Comparison of ENCODE assay signal across 27 cellular contexts in genomic region chr21:27646691-27647090, GRCh38.
"Had no signal": no experiment of that assay in that cellular context is flagged by ENCODE, and none has a peak within 500 bp of the region (broad histone marks: within the 10 kb centered on the region; RNA-seq: fewer than 3 reads in every experiment).

No MANE protein-coding gene starts in this region.

- H3K4me1 ChIP-seq: adrenal gland, ascending aorta, breast epithelium, gastroesophageal sphincter, lower lobe of right lung, right lobe of liver, uterus had no signal

- DNase-seq: activated CD8-positive, alpha-beta memory T cell treated with anti-CD3 and anti-CD28 coated beads for 24 hours; activated CD8-positive, alpha-beta memory T cell treated with anti-CD3 and anti-CD28 coated beads, Interleukin-2, amount 50 U/mL, for 4 hours; activated T-cell treated with anti-CD3 and anti-CD28 coated beads, Interleukin-2, amount 50 U/mL, for 24 hours; adrenal gland; cerebellar nuclear complex; head of caudate nucleus; islet precursor cell; lower lobe of right lung; naive thymus-derived CD4-positive, alpha-beta T cell; occipital lobe; posterior cingulate gyrus; right lobe of liver; stimulated activated CD4-positive, alpha-beta T cell treated with anti-CD3 and anti-CD28 coated beads, Interleukin-2, amount 100 ng/mL, for 48 hours; stimulated activated CD8-positive, alpha-beta memory T cell treated with anti-CD3 and anti-CD28 coated beads, Interleukin-4, amount 100 ng/mL, for 48 hours; stimulated activated naive B cell treated with anti-CD40 and anti-IgM and Interleukin-4, amounts not matched to agents 10 μg/mL and 1 μg/mL and 100 μg/mL, for 72 hours; trophoblast cell; uterus had no signal

- H3K27me3 ChIP-seq: adrenal gland, ascending aorta, breast epithelium, gastroesophageal sphincter, right lobe of liver, uterus had no signal

- H3K4me3 ChIP-seq: adrenal gland, ascending aorta, breast epithelium, coronary artery, gastroesophageal sphincter, lower lobe of right lung, right lobe of liver, uterus had no signal

- H3K27me3 Mint-ChIP-seq: activated naive CD8-positive, alpha-beta T cell; activated T-cell treated with anti-CD3 and anti-CD28 coated beads, Interleukin-2, amount 50 U/mL, for 24 hours; activated T-helper 17 cell treated with anti-CD3 and anti-CD28 coated beads, Interleukin-2, amount 50 U/mL, for 72 hours; stimulated activated naive B cell treated with anti-CD40 and anti-IgM and Interleukin-4, amounts not matched to agents 10 μg/mL and 1 μg/mL and 100 μg/mL, for 72 hours had no signal

- H3K36me3 ChIP-seq: adrenal gland, ascending aorta, breast epithelium, gastroesophageal sphincter, lower lobe of right lung, right lobe of liver, uterus had no signal

- H3K27ac ChIP-seq: adrenal gland, ascending aorta, breast epithelium, coronary artery, gastroesophageal sphincter, lower lobe of right lung, right lobe of liver, uterus had no signal

- H3K36me3 Mint-ChIP-seq: activated naive CD8-positive, alpha-beta T cell; naive thymus-derived CD4-positive, alpha-beta T cell; stimulated activated naive B cell treated with anti-CD40 and anti-IgM and Interleukin-4, amounts not matched to agents 10 μg/mL and 1 μg/mL and 100 μg/mL, for 72 hours had no signal

- H3K4me3 Mint-ChIP-seq: activated naive CD8-positive, alpha-beta T cell; activated T-cell treated with anti-CD3 and anti-CD28 coated beads, Interleukin-2, amount 50 U/mL, for 24 hours; activated T-helper 17 cell treated with anti-CD3 and anti-CD28 coated beads, Interleukin-2, amount 50 U/mL, for 72 hours; naive thymus-derived CD4-positive, alpha-beta T cell; neural crest cell; stimulated activated naive B cell treated with anti-CD40 and anti-IgM and Interleukin-4, amounts not matched to agents 10 μg/mL and 1 μg/mL and 100 μg/mL, for 72 hours; T-helper 2 cell treated with Interferon-gamma antibody and Interleukin-4, amounts not matched to agents 5 μg/mL and 100 μg/mL, for 36 hours; WTC11 had no signal

- H3K4me1 Mint-ChIP-seq: activated T-helper 17 cell treated with anti-CD3 and anti-CD28 coated beads, Interleukin-2, amount 50 U/mL, for 72 hours; naive thymus-derived CD4-positive, alpha-beta T cell; neural crest cell; stimulated activated naive B cell treated with anti-CD40 and anti-IgM and Interleukin-4, amounts not matched to agents 10 μg/mL and 1 μg/mL and 100 μg/mL, for 72 hours; WTC11 had no signal

- H3K9me3 ChIP-seq: adrenal gland, ascending aorta, breast epithelium, gastroesophageal sphincter, lower lobe of right lung, right lobe of liver, uterus had no signal

- H3K27ac Mint-ChIP-seq: activated naive CD8-positive, alpha-beta T cell; activated T-cell treated with anti-CD3 and anti-CD28 coated beads, Interleukin-2, amount 50 U/mL, for 24 hours; activated T-helper 17 cell treated with anti-CD3 and anti-CD28 coated beads, Interleukin-2, amount 50 U/mL, for 72 hours; naive thymus-derived CD4-positive, alpha-beta T cell; stimulated activated naive B cell treated with anti-CD40 and anti-IgM and Interleukin-4, amounts not matched to agents 10 μg/mL and 1 μg/mL and 100 μg/mL, for 72 hours; T-helper 2 cell treated with Interferon-gamma antibody and Interleukin-4, amounts not matched to agents 5 μg/mL and 100 μg/mL, for 36 hours; WTC11 had no signal

- ATAC-seq: activated T-helper 17 cell treated with anti-CD3 and anti-CD28 coated beads, Interleukin-2, amount 50 U/mL, for 72 hours; esophagus mucosa; gastroesophageal sphincter; lower lobe of right lung; naive thymus-derived CD4-positive, alpha-beta T cell; right lobe of liver; stimulated activated naive B cell treated with anti-CD40 and anti-IgM and Interleukin-4, amounts not matched to agents 10 μg/mL and 1 μg/mL and 100 μg/mL, for 72 hours; WTC11 had no signal
